Comparison of ENCODE assay signal across 1 cellular context in the genomic region with DNA sequence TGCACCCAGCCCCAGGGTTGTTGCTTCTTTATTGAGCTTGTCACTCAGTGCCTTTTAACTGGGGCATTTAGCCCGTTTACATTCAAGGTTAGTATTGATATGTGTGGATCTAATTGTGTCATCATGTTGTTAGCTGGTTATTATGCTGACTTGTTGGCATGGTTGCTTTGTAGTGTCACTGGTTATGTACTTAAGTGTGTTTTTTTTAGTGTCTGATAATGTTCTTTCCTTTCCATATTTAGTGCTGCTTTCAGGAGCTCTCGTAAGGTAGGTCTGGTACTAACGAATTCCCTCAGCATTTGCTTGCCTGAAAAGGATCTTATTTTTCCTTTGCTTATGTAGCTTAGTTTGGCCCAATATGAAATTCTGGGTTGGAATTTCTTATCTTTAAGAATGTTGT.
TF ChIP-seq lines count a peak whose summit lies in the region.

No MANE protein-coding gene starts in this region.

TF ChIP-seq in GM23338, 12 proteins besides CTCF, POLR2A, EP300 and RAD21 (continued from another document):
- no peak for TF ChIP-seq ZNF462 (CRISPR knock-in tag; IDR thresholded peaks at IDR 0.05)
TF ChIP-seq in GM23338: peak in this region for 0.
